ENCODE assay signal across 1 cellular context in genomic region chr20:63577317-63577894, GRCh38.
TF ChIP-seq lines count a peak whose summit lies in the region.

No MANE protein-coding gene starts in this region.

TF ChIP-seq in HepG2, 621 proteins besides CTCF, POLR2A, EP300 and RAD21 (continued from another document and continues in another):
- TF ChIP-seq ELF3 (CRISPR knock-in tag; IDR thresholded peaks at IDR 0.05) (no peak), ZNF3 (CRISPR knock-in tag; IDR thresholded peaks at IDR 0.05) (no peak), HIVEP1 (CRISPR knock-in tag; IDR thresholded peaks at IDR 0.05) (peak; percentile 48; the same call in 1 of the 2 replicates), ZNF329 (CRISPR knock-in tag; IDR thresholded peaks at IDR 0.05; ENCODE audit: low read depth) (no peak), POLR2AphosphoS5 (IDR thresholded peaks at IDR 0.05; ENCODE audit: low read depth, low read length) (no peak), TAF15 (IDR thresholded peaks at IDR 0.05; ENCODE audit: low read depth, low read length, poor library complexity, severe bottlenecking) (no peak), ETS1 (CRISPR knock-in tag; IDR thresholded peaks at IDR 0.05) (no peak), ZNF670 (CRISPR knock-in tag; IDR thresholded peaks at IDR 0.05; ENCODE audit: borderline replicate concordance) (peak; percentile 81; the same call in 1 of the 2 replicates), MIER2 (CRISPR knock-in tag; IDR thresholded peaks at IDR 0.05) (no peak), DMTF1 (CRISPR knock-in tag; IDR thresholded peaks at IDR 0.05) (no peak), JUN (CRISPR knock-in tag; IDR thresholded peaks at IDR 0.05) (no peak), RBM39 (IDR thresholded peaks at IDR 0.05; ENCODE audit: low read depth, low read length, poor library complexity, severe bottlenecking) (no peak), RFXANK (CRISPR knock-in tag; IDR thresholded peaks at IDR 0.05) (no peak), TMF1 (CRISPR knock-in tag; IDR thresholded peaks at IDR 0.05; ENCODE audit: low read depth) (no peak), NAIF1 (CRISPR knock-in tag; IDR thresholded peaks at IDR 0.05; ENCODE audit: borderline replicate concordance) (no peak), SSRP1 (CRISPR knock-in tag; IDR thresholded peaks at IDR 0.05) (no peak), ZFP36L1 (CRISPR knock-in tag; IDR thresholded peaks at IDR 0.05) (no peak), ZBTB26 (CRISPR knock-in tag; IDR thresholded peaks at IDR 0.05; ENCODE audit: borderline replicate concordance) (peak; percentile 43; the same call in 1 of the 2 replicates), ZEB1 (IDR thresholded peaks at IDR 0.05; ENCODE audit: insufficient replicate concordance, low read depth) (no peak), ZBTB20 (CRISPR knock-in tag; IDR thresholded peaks at IDR 0.05; ENCODE audit: borderline replicate concordance, low read depth) (no peak), AFF4 (CRISPR knock-in tag; IDR thresholded peaks at IDR 0.05) (no peak), ZFP82 (CRISPR knock-in tag; IDR thresholded peaks at IDR 0.05; ENCODE audit: borderline replicate concordance) (no peak), KIAA2018 (CRISPR knock-in tag; IDR thresholded peaks at IDR 0.05; ENCODE audit: borderline replicate concordance) (no peak), ZNF709 (CRISPR knock-in tag; IDR thresholded peaks at IDR 0.05) (no peak), CENPX (CRISPR knock-in tag; IDR thresholded peaks at IDR 0.05) (no peak), POLR2AphosphoS2 (IDR thresholded peaks at IDR 0.05; ENCODE audit: low read depth, low read length) (no peak), ATF1 (CRISPR knock-in tag; IDR thresholded peaks at IDR 0.05) (no peak), GMEB1 (CRISPR knock-in tag; IDR thresholded peaks at IDR 0.05; ENCODE audit: borderline replicate concordance) (no peak), ARID3A (IDR thresholded peaks at IDR 0.05; ENCODE audit: low read depth, low read length) (no peak), SKI (IDR thresholded peaks at IDR 0.05; ENCODE audit: partially characterized antibody) (no peak), ZFAT (CRISPR knock-in tag; conservative IDR thresholded peaks at IDR 0.05) (no peak), ZNF558 (CRISPR knock-in tag; IDR thresholded peaks at IDR 0.05; ENCODE audit: borderline replicate concordance) (peak; percentile 51; the same call in 1 of the 2 replicates), ZKSCAN1 (IDR thresholded peaks at IDR 0.05; ENCODE audit: low read length) (no peak), HDAC2 (CRISPR knock-in tag; IDR thresholded peaks at IDR 0.05) (no peak), ZNF605 (CRISPR knock-in tag; IDR thresholded peaks at IDR 0.05) (no peak; the same call in 1 of the 2 replicates), ZNF841 (CRISPR knock-in tag; IDR thresholded peaks at IDR 0.05; ENCODE audit: borderline replicate concordance) (no peak), ZNF597 (CRISPR knock-in tag; IDR thresholded peaks at IDR 0.05) (no peak), ATF2 (CRISPR knock-in tag; IDR thresholded peaks at IDR 0.05) (no peak)
